ENCODE assay signal across 8 cellular contexts in the genomic region with DNA sequence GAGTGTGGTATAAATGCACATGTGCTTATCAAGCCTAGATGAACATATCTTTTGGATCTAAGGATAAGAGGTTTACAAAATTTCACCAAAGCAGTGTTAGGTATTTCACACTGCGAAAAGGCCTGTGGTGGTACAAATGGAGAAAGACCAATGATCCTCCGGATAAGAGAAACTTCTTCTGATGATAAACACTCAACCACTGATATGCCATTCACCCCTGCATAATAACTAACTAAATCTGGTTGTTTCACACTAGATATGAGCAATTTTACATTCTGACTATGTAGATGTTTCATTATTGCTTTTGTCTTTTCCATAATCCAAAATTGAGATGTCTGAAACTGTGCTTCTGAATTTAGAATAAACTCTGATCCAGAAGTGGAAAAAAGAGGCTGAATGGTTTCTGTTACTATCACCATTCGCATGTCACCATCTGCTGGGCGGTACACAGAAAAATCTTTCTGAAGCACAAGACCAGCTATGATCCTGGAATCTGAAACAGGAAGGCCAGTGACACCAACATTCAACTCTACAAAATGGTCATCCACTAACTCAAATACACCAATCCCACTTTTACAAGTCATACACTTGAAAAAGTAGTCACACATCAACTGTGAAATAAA.
DNase-seq lines count a peak whose midpoint lies in the region; ATAC-seq and TF ChIP-seq lines count a peak whose summit lies in the region.

No MANE protein-coding gene starts in this region.

- 0 out of 2 replicates have a peak, but pooled peaks cover 5% of the 10 kb centered on the region for H3K4me1 ChIP-seq in iPS-20b (ENCODE audit: insufficient read depth, low read length)

- no peaks in the 10 kb centered on the region for H3K9me3 ChIP-seq in iPS-20b (ENCODE audit: insufficient read depth, low read depth, low read length)

- H3K27ac Mint-ChIP-seq in activated T-cell treated with anti-CD3 and anti-CD28 coated beads, Interleukin-2, amount 50 U/mL, for 24 hours, result peak overlapping the region; percentile 94

- in situ Hi-C loops in astrocyte of the cerebellum (cut with HindIII; ENCODE audit: low sequenced_read_pairs), result loop anchor here (25.0 kb wide), 1 partner anchor 285 kb away; no protein-coding TSS in a partner anchor

- no peaks in the 10 kb centered on the region for H3K36me3 ChIP-seq in iPS-20b (ENCODE audit: insufficient read depth, low read depth, low read length)

- peaks cover 24% of the 10 kb centered on the region for H3K36me3 Mint-ChIP-seq in activated T-cell treated with anti-CD3 and anti-CD28 coated beads, Interleukin-2, amount 50 U/mL, for 24 hours (ENCODE audit: low read depth)

- H3K9me3 Mint-ChIP-seq in activated T-cell treated with anti-CD3 and anti-CD28 coated beads, Interleukin-2, amount 50 U/mL, for 24 hours, result peaks cover 2% of the 10 kb centered on the region

- peak; percentile 54 for TF ChIP-seq CTCF in astrocyte of the cerebellum (IDR thresholded peaks at IDR 0.05; ENCODE audit: low read depth, low read length, missing control alignments)

- no peaks in the 10 kb centered on the region for H3K27me3 ChIP-seq in iPS-20b (ENCODE audit: insufficient read depth, low read length)

- ATAC-seq in HG02798 (IDR thresholded peaks at IDR 0.05; ENCODE audit: poor library complexity, unreplicated experiment), result peak; percentile 23
- peak; percentile 25 for ATAC-seq in stimulated activated naive CD8-positive, alpha-beta T cell treated with anti-CD3 and anti-CD28 coated beads, Interleukin-15, Interleukin-2, amounts not matched to agents 100 U/mL and 50 U/mL, for 24 hours

- H3K27ac ChIP-seq in iPS-20b (ENCODE audit: low read length), result no peak overlapping the region

- peak overlapping the region; percentile 94 for H3K4me3 Mint-ChIP-seq in activated T-cell treated with anti-CD3 and anti-CD28 coated beads, Interleukin-2, amount 50 U/mL, for 24 hours

- H3K27me3 Mint-ChIP-seq in activated T-cell treated with anti-CD3 and anti-CD28 coated beads, Interleukin-2, amount 50 U/mL, for 24 hours, result no peaks in the 10 kb centered on the region

- peak overlapping the region; percentile 75 for H3K4me3 ChIP-seq in astrocyte of the cerebellum (ENCODE audit: low read depth, low read length)
- H3K4me3 ChIP-seq in iPS-20b (ENCODE audit: low read length), result peak overlapping the region; percentile 94

- peaks cover 41% of the 10 kb centered on the region for H3K4me1 Mint-ChIP-seq in activated T-cell treated with anti-CD3 and anti-CD28 coated beads, Interleukin-2, amount 50 U/mL, for 24 hours (ENCODE audit: low read depth)

- no peak for DNase-seq in activated T-cell treated with anti-CD3 and anti-CD28 coated beads, Interleukin-2, amount 50 U/mL, for 24 hours
- no peak for DNase-seq in activated T-cell treated with anti-CD3 and anti-CD28 coated beads for 4 hours
- peak; percentile 22 for DNase-seq in NOMO-1 treated with dmso at 0.1 percent for 144 hours (lab: John Stamatoyannopoulos, UW; ENCODE audit: unreplicated experiment)
- peak; percentile 47 for DNase-seq in astrocyte of the cerebellum (ENCODE audit: low read depth)
- no peak for DNase-seq in stimulated activated naive CD8-positive, alpha-beta T cell treated with anti-CD3 and anti-CD28 coated beads, Interleukin-15, Interleukin-2, amounts not matched to agents 100 U/mL and 50 U/mL, for 24 hours
- no peak for DNase-seq in NCI-H187 treated with DMSO at 0.1 percent for 48 hours (lab: John Stamatoyannopoulos, UW)

- H3K9ac ChIP-seq in iPS-20b (ENCODE audit: low read depth, low read length), result peak overlapping the region; percentile 90; the same call in 1 of the 2 replicates

Comparison
In these comparisons a context has a peak if more than half of its experiments do, and no peak if none do; other contexts are left out.
1. DNase-seq: peak in NOMO-1 treated with dmso at 0.1 percent for 144 hours (single experiment) and astrocyte of the cerebellum (single experiment); none in activated T-cell treated with anti-CD3 and anti-CD28 coated beads, Interleukin-2, amount 50 U/mL, for 24 hours (single experiment), activated T-cell treated with anti-CD3 and anti-CD28 coated beads for 4 hours (single experiment), stimulated activated naive CD8-positive, alpha-beta T cell treated with anti-CD3 and anti-CD28 coated beads, Interleukin-15, Interleukin-2, amounts not matched to agents 100 U/mL and 50 U/mL, for 24 hours (single experiment) and NCI-H187 treated with DMSO at 0.1 percent for 48 hours (single experiment).